Comparison of ENCODE assay signal across 8 cellular contexts in the genomic region with DNA sequence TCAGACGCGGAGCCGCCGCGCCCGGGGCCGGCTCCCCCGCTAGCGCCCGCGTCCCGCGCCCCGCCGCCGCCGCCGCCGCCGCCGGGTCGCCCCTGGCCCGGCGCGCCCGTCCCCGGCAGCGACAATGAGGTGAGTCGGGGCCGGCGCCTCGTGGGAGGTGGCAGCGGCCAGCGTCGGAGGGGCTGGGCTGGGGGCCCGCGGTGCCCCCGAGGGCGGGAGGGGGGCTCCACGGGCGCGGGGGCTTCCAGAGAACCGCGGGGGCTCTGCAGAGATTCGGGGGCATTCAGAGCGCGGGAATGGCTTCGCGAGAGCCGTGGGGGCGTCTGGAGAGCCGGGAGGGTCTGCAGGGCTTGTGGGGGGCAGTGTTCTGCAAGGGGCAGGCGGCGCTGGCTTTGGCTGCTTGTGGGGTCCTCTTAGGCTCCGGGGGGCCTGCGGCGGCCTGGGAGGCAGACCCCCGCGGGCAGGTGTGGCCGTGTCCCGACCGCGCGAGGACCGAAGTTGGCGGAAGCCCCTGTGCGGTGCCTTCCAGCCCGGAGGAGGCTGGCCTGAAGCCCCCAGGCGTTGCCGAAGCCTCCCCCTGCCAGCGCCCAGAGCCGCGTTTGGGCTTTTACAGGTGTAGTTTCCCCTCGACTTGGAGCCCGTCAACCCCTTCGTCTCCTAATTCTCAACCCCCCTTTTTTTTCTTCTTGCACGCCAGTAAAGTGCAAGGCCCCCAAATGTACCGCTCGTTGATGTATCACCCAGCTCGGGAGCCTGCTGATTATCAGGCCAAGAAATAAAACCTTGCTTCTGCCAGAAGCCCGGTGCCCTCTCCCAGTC.
DNase-seq lines count a peak whose midpoint lies in the region; ATAC-seq and TF ChIP-seq lines count a peak whose summit lies in the region.

No MANE protein-coding gene starts in this region.

- TF ChIP-seq CTCF in HFF-Myc (IDR thresholded peaks at IDR 0.05; ENCODE audit: low read depth, low read length, missing control alignments): no peak
- no peak for TF ChIP-seq CTCF in astrocyte of the spinal cord (IDR thresholded peaks at IDR 0.05; ENCODE audit: low read depth, low read length)

- peak; percentile 62 for DNase-seq in G401 (ENCODE audit: low spot score)
- DNase-seq in HFF-Myc (ENCODE audit: extremely low read depth, low read depth): no peak
- DNase-seq in NCI-H345 (lab: John Stamatoyannopoulos, UW): peak; percentile 11
- DNase-seq in astrocyte of the spinal cord (ENCODE audit: low read depth, low spot score): peak; percentile 6
- no peak for DNase-seq in left lobe of liver (ENCODE audit: low spot score)
- DNase-seq in stimulated activated naive CD4-positive, alpha-beta T cell treated with Interleukin-2 at 50 U/mL for 16 hours (lab: John Stamatoyannopoulos, UW): peak; percentile 12
- no peak for DNase-seq in NCI-H2107 (lab: John Stamatoyannopoulos, UW)
- no peak for DNase-seq in A172 (ENCODE audit: low spot score)

- peak; percentile 18 for ATAC-seq in left lobe of liver

- in situ Hi-C loops in G401 (cut with HindIII; ENCODE audit: low sequenced_read_pairs): no loop called here
- in situ Hi-C loops in astrocyte of the spinal cord (cut with HindIII; ENCODE audit: low sequenced_read_pairs): no loop called here

- H3K4me3 ChIP-seq in HFF-Myc (replicated peaks; ENCODE audit: low read depth, low read length) (peak overlapping the region; percentile 86), astrocyte of the spinal cord (ENCODE audit: low read depth, low read length) (peak overlapping the region; percentile 80)

Comparison
In these comparisons a context has a peak if more than half of its experiments do, and no peak if none do; other contexts are left out.
1. DNase-seq: peak in G401 (single experiment), NCI-H345 (single experiment), astrocyte of the spinal cord (single experiment) and stimulated activated naive CD4-positive, alpha-beta T cell treated with Interleukin-2 at 50 U/mL for 16 hours (single experiment); none in HFF-Myc (single experiment), left lobe of liver (single experiment), NCI-H2107 (single experiment) and A172 (single experiment).